9 cellular contexts compared by ENCODE assay signal in genomic region chr19:41945135-41945766, GRCh38. TPM values are rescaled to one million over a fixed set of nuclear protein-coding genes. Genes with fewer than 3 reads are reported as not detected.
DNase-seq lines count a peak whose midpoint lies in the region; ATAC-seq and TF ChIP-seq lines count a peak whose summit lies in the region.
"Had no signal": no experiment of that assay in that cellular context is flagged by ENCODE, and none has a peak within 500 bp of the region (broad histone marks: within the 10 kb centered on the region; RNA-seq: fewer than 3 reads in every experiment).

No MANE protein-coding gene starts in this region.

- H3K4me1 Mint-ChIP-seq in stimulated activated naive B cell treated with anti-CD40 and anti-IgM and Interleukin-4, amounts not matched to agents 10 μg/mL and 1 μg/mL and 100 μg/mL, for 72 hours: peaks cover 58 to 76% of the 10 kb centered on the region in 2 donors
- H3K4me1 Mint-ChIP-seq in mesothelial cell of epicardium: peaks cover 2% of the 10 kb centered on the region

- intact Hi-C loops in psoas muscle (cut with DNase I): no loop called here

- peaks cover 3% of the 10 kb centered on the region for H3K4me1 ChIP-seq in psoas muscle

- H3K36me3 ChIP-seq in psoas muscle (ENCODE audit: insufficient read depth in 1 of 2, low read depth in 1 of 2): no peaks in the 10 kb centered on the region

- TF ChIP-seq CTCF in mesothelial cell of epicardium (IDR thresholded peaks at IDR 0.05; ENCODE audit: unreplicated experiment): no peak
- TF ChIP-seq CTCF in psoas muscle (IDR thresholded peaks at IDR 0.05): no peak

- peak; percentile 93 for DNase-seq in T-helper 22 cell (ENCODE audit: low read depth)
- DNase-seq in effector CD4-positive, alpha-beta T cell: peak; percentile 90
- peak; percentile 92 for DNase-seq in stimulated activated naive B cell treated with anti-CD40 and anti-IgM and Interleukin-4, amounts not matched to agents 10 μg/mL and 1 μg/mL and 100 μg/mL, for 72 hours
- no peak for DNase-seq in mesothelial cell of epicardium (ENCODE audit: low spot score in 2 of 2, unreplicated experiment in 2 of 2)
- DNase-seq in HK-2 (ENCODE audit: unreplicated experiment): no peak
- DNase-seq in psoas muscle: no peak

- peak overlapping the region; percentile 72 for H3K4me3 Mint-ChIP-seq in stimulated activated naive B cell treated with anti-CD40 and anti-IgM and Interleukin-4, amounts not matched to agents 10 μg/mL and 1 μg/mL and 100 μg/mL, for 72 hours
- no peak overlapping the region for H3K4me3 Mint-ChIP-seq in mesothelial cell of epicardium

- H3K4me3 ChIP-seq in psoas muscle: no peak overlapping the region

- H3K36me3 Mint-ChIP-seq in stimulated activated naive B cell treated with anti-CD40 and anti-IgM and Interleukin-4, amounts not matched to agents 10 μg/mL and 1 μg/mL and 100 μg/mL, for 72 hours: peaks cover 4 to 18% of the 10 kb centered on the region in 2 donors
- H3K36me3 Mint-ChIP-seq in mesothelial cell of epicardium: peaks cover 3% of the 10 kb centered on the region

- 85 to 91% (median 85%) methylated on average over 7 to 8 of the region's 8 CpGs for WGBS in psoas muscle, 3 donors

- H3K9me3 Mint-ChIP-seq in stimulated activated naive B cell treated with anti-CD40 and anti-IgM and Interleukin-4, amounts not matched to agents 10 μg/mL and 1 μg/mL and 100 μg/mL, for 72 hours: peaks cover 0 to 3% of the 10 kb centered on the region in 2 donors
- peaks cover 4% of the 10 kb centered on the region for H3K9me3 Mint-ChIP-seq in mesothelial cell of epicardium

- no peaks in the 10 kb centered on the region for H3K9me3 ChIP-seq in psoas muscle

- H3K27ac ChIP-seq in psoas muscle: no peak overlapping the region

- H3K27me3 Mint-ChIP-seq in stimulated activated naive B cell treated with anti-CD40 and anti-IgM and Interleukin-4, amounts not matched to agents 10 μg/mL and 1 μg/mL and 100 μg/mL, for 72 hours: no peaks in the 10 kb centered on the region
- peaks cover 21% of the 10 kb centered on the region for H3K27me3 Mint-ChIP-seq in mesothelial cell of epicardium (ENCODE audit: low read depth)

- H3K27ac Mint-ChIP-seq in stimulated activated naive B cell treated with anti-CD40 and anti-IgM and Interleukin-4, amounts not matched to agents 10 μg/mL and 1 μg/mL and 100 μg/mL, for 72 hours: peak overlapping the region; percentile 99
- H3K27ac Mint-ChIP-seq in mesothelial cell of epicardium: no peak overlapping the region

- peaks cover 3 to 23% (median 15%) of the 10 kb centered on the region in 3 donors for H3K27me3 ChIP-seq in psoas muscle (ENCODE audit: insufficient read depth in 3 of 3, low read length in 2 of 3)

- ATAC-seq in GM18499 (IDR thresholded peaks at IDR 0.05; ENCODE audit: insufficient read depth, unreplicated experiment) (peak; percentile 45), HG02763 (IDR thresholded peaks at IDR 0.05; ENCODE audit: unreplicated experiment) (peak; percentile 66), psoas muscle (no peak)
- peak; percentile 89 to 90 for ATAC-seq in stimulated activated naive B cell treated with anti-CD40 and anti-IgM and Interleukin-4, amounts not matched to agents 10 μg/mL and 1 μg/mL and 100 μg/mL, for 72 hours (replicated peaks)

RNA-seq across cellular contexts. Expression of gene RABAC1, which starts 13.9 kb away (rescaled TPM):
- total RNA-seq in mesothelial cell of epicardium (99.7 to 104 TPM (median 102 TPM) in 3 replicates), psoas muscle (10 to 100 TPM; 48.9 to 65.3 (median 55.9) TPM)
- polyA plus RNA-seq in psoas muscle: 100 to 1,000 TPM in 2 of 3 donors, 10 to 100 TPM in 1; 97.6 to 131 (median 102) TPM

RNA-seq across cellular contexts. Expression of gene ERFL, which starts 17.0 kb away (rescaled TPM):
- 0.49 to 0.67 TPM (median 0.59 TPM) in 3 replicates for total RNA-seq in mesothelial cell of epicardium
- total RNA-seq in psoas muscle: not detected
- polyA plus RNA-seq in psoas muscle: under 1 TPM in 1 of 3 donors, not detected in 2; 0.03 TPM
- total RNA-seq: temporal lobe had no signal

RNA-seq across cellular contexts. Expression of gene ATP1A3, which starts 48.8 kb away (rescaled TPM):
- 0.45 TPM in 1 of 3 replicates, not detected in the others for total RNA-seq in mesothelial cell of epicardium
- under 1 TPM in 2 of 4 donors, not detected in 2; 0.15 to 0.24 TPM for total RNA-seq in psoas muscle
- under 1 TPM in 2 of 3 donors, not detected in 1; 0.12 to 0.17 TPM for polyA plus RNA-seq in psoas muscle

Comparison
In these comparisons a context has a peak if more than half of its experiments do, and no peak if none do; other contexts are left out.
1. ATAC-seq: peak in GM18499 (single experiment), HG02763 (single experiment) and stimulated activated naive B cell treated with anti-CD40 and anti-IgM and Interleukin-4, amounts not matched to agents 10 μg/mL and 1 μg/mL and 100 μg/mL, for 72 hours (2 of 2); none in psoas muscle (0 of 4).
2. DNase-seq: peak in T-helper 22 cell (single experiment), effector CD4-positive, alpha-beta T cell (single experiment) and stimulated activated naive B cell treated with anti-CD40 and anti-IgM and Interleukin-4, amounts not matched to agents 10 μg/mL and 1 μg/mL and 100 μg/mL, for 72 hours (single experiment); none in mesothelial cell of epicardium (0 of 2), HK-2 (single experiment) and psoas muscle (0 of 2).